8 cellular contexts compared by ENCODE assay signal in genomic region chr10:22986771-22987542, GRCh38. TPM values are rescaled to one million over a fixed set of nuclear protein-coding genes. Genes with fewer than 3 reads are reported as not detected.
DNase-seq lines count a peak whose midpoint lies in the region; ATAC-seq and TF ChIP-seq lines count a peak whose summit lies in the region.

No MANE protein-coding gene starts in this region.

- H3K27me3 ChIP-seq in RWPE2 (ENCODE audit: insufficient read depth, poor library complexity, severe bottlenecking) (no peaks in the 10 kb centered on the region), tibial artery (peaks cover 0 to 4% of the 10 kb centered on the region in 2 donors)

- H3K9me3 ChIP-seq in RWPE2 (ENCODE audit: severe bottlenecking) (no peaks in the 10 kb centered on the region), tibial artery (no peaks in the 10 kb centered on the region)

- no peak overlapping the region for H3K4me3 ChIP-seq in RWPE2 (ENCODE audit: severe bottlenecking)
- no peak overlapping the region for H3K4me3 ChIP-seq in tibial artery

- H3K36me3 ChIP-seq in RWPE2 (ENCODE audit: low read depth) (no peaks in the 10 kb centered on the region), tibial artery (no peaks in the 10 kb centered on the region)

- H3K4me1 ChIP-seq in RWPE2 (ENCODE audit: insufficient read depth, poor library complexity, severe bottlenecking) (peaks cover 4% of the 10 kb centered on the region), tibial artery (no peaks in the 10 kb centered on the region)

- peak; percentile 72 for ATAC-seq in HG03432 (IDR thresholded peaks at IDR 0.05; ENCODE audit: unreplicated experiment)
- no peak for ATAC-seq in RWPE2 (ENCODE audit: low read depth)
- no peak for ATAC-seq in activated CD4-positive, CD25-positive, alpha-beta regulatory T cell treated with anti-CD3 and anti-CD28 coated beads, Interleukin-2, amount 50 U/mL, for 24 hours

- intact Hi-C loops in tibial artery (cut with DNase I; ENCODE audit: low total_unique reads) (loop anchor here (5.0 kb wide), 2 partner anchors 440 to 975 kb away; no protein-coding TSS in a partner anchor), posterior vena cava (cut with DNase I) (loop anchor here (5.0 to 10.0 kb wide), 2 partner anchors 402 to 975 kb away; no protein-coding TSS in a partner anchor)

- DNase-seq in NCI-H510A treated with DMSO at 0.1 percent for 48 hours (lab: John Stamatoyannopoulos, UW), result peak; percentile 23
- no peak for DNase-seq in NCI-H510A (lab: John Stamatoyannopoulos, UW)
- DNase-seq in RWPE2 (ENCODE audit: low spot score), result no peak
- DNase-seq in globus pallidus (ENCODE audit: low spot score), result peak; percentile 84
- no peak for DNase-seq in tibial artery
- DNase-seq in posterior vena cava (ENCODE audit: low spot score), result no peak

- H3K27ac ChIP-seq in RWPE2 (ENCODE audit: poor library complexity, severe bottlenecking), result no peak overlapping the region
- no peak overlapping the region for H3K27ac ChIP-seq in tibial artery

- peak; percentile 61 for TF ChIP-seq CTCF in RWPE2 (IDR thresholded peaks at IDR 0.05; ENCODE audit: poor library complexity, severe bottlenecking)
- TF ChIP-seq CTCF in tibial artery (IDR thresholded peaks at IDR 0.05), result peak; percentile 39 to 47

RNA-seq across cellular contexts. Expression of gene ARMC3, which starts 59.1 kb away (rescaled TPM):
- not detected for total RNA-seq in posterior vena cava

Comparison
In these comparisons a context has a peak if more than half of its experiments do, and no peak if none do; other contexts are left out.
1. DNase-seq: peak in NCI-H510A treated with DMSO at 0.1 percent for 48 hours (single experiment) and globus pallidus (single experiment); none in NCI-H510A (single experiment), RWPE2 (single experiment), tibial artery (0 of 2) and posterior vena cava (single experiment).